9 cellular contexts compared by ENCODE assay signal in the genomic region with DNA sequence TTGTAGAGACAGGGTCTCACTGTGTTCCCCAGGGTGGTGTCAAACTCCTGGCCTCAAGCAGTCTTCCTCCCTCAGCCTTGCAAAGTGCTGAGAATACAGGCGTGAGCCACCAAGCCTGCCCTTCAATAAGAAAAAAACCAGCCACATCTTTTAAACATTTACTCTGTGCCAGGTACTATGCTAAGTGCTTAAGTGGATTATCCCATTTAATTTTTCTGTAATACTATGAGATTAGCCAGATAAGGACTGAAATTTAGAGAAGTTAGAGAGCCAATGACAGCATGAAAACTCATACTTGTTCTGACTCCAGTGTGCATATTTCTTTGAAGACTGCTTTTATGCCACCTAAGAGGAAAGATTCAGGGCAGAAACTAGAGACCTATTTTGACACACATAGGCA.
"Had no signal": no experiment of that assay in that cellular context is flagged by ENCODE, and none has a peak within 500 bp of the region (broad histone marks: within the 10 kb centered on the region; RNA-seq: fewer than 3 reads in every experiment).

No MANE protein-coding gene starts in this region.

- H3K27ac ChIP-seq: GM23248 had no signal

- H2AFZ ChIP-seq: GM23248 had no signal

- FAIRE-seq: HTR-8/SVneo, K562 had no signal

- H3K9ac ChIP-seq: GM23248 had no signal

- H3K9me3 ChIP-seq: HAP-1 had no signal

- H3K4me3 ChIP-seq: GM23248, HAP-1, K562 had no signal

- ATAC-seq: HCT116, K562 had no signal

- H3K4me1 ChIP-seq: HAP-1 had no signal

- DNase-seq: GM23248, GOT3, H7, HFFc6, IMR-90 had no signal
